19 cellular contexts compared by ENCODE assay signal in genomic region chr22:37401401-37401859, GRCh38. TPM values are rescaled to one million over a fixed set of nuclear protein-coding genes. Genes with fewer than 3 reads are reported as not detected.
A peak's percentile ranks its signal among the peaks of the same experiment; 100 is the strongest.
DNase-seq lines count a peak whose midpoint lies in the region; ATAC-seq and TF ChIP-seq lines count a peak whose summit lies in the region.
"Had no signal": no experiment of that assay in that cellular context is flagged by ENCODE, and none has a peak within 500 bp of the region (broad histone marks: within the 10 kb centered on the region; RNA-seq: fewer than 3 reads in every experiment).

No MANE protein-coding gene starts in this region.

- H3K4me1 ChIP-seq in left lung: peaks cover 0 to 18% of the 10 kb centered on the region in 2 donors

- no peaks in the 10 kb centered on the region for H3K36me3 Mint-ChIP-seq in type B pancreatic cell
- H3K36me3 Mint-ChIP-seq in activated naive CD4-positive, alpha-beta T cell treated with anti-CD3 and anti-CD28 coated beads, Interleukin-2, amount 10 ng/mL, durations not matched to agents 7 days and 5 days: no peaks in the 10 kb centered on the region
- H3K36me3 Mint-ChIP-seq: activated naive CD8-positive, alpha-beta T cell had no signal

- H3K4me3 Mint-ChIP-seq in type B pancreatic cell: no peak overlapping the region
- no peak overlapping the region for H3K4me3 Mint-ChIP-seq in activated naive CD4-positive, alpha-beta T cell treated with anti-CD3 and anti-CD28 coated beads, Interleukin-2, amount 10 ng/mL, durations not matched to agents 7 days and 5 days
- H3K4me3 Mint-ChIP-seq: activated naive CD8-positive, alpha-beta T cell; activated T-cell treated with anti-CD3 and anti-CD28 coated beads, Interleukin-2, amount 50 U/mL, for 4 hours had no signal

- H3K9me3 Mint-ChIP-seq in type B pancreatic cell: no peaks in the 10 kb centered on the region
- H3K9me3 Mint-ChIP-seq in activated naive CD4-positive, alpha-beta T cell treated with anti-CD3 and anti-CD28 coated beads, Interleukin-2, amount 10 ng/mL, durations not matched to agents 7 days and 5 days: no peaks in the 10 kb centered on the region
- H3K9me3 Mint-ChIP-seq: activated T-cell treated with anti-CD3 and anti-CD28 coated beads, Interleukin-2, amount 50 U/mL, for 4 hours; IgD-negative memory B cell had no signal

- no peak overlapping the region for H3K27ac ChIP-seq in left lung
- H3K27ac ChIP-seq: 22Rv1; BLaER1 treated with 17β-estradiol and CSF1 and Interleukin-3, amounts not matched to agents 10 nM and 100 nM had no signal

- DNase-seq in Right ventricle myocardium inferior (ENCODE audit: missing footprints) (no peak), cardiac septum (ENCODE audit: low spot score) (no peak), fibroblast of the aortic adventitia (ENCODE audit: low read depth) (peak; percentile 84), left lung (no peak), type B pancreatic cell (ENCODE audit: extremely low spot score, unreplicated experiment) (no peak), posterior vena cava (ENCODE audit: low spot score) (no peak)
- DNase-seq in activated naive CD4-positive, alpha-beta T cell treated with anti-CD3 and anti-CD28 coated beads, Interleukin-2, amount 10 ng/mL, durations not matched to agents 7 days and 5 days: no peak
- DNase-seq in activated CD4-positive, CD25-positive, alpha-beta regulatory T cell (lab: John Stamatoyannopoulos, UW): no peak
- DNase-seq: activated CD4-positive, alpha-beta T cell treated with anti-CD3 and anti-CD28 coated beads, Interleukin-2, amount 50 U/mL, for 1 hour; activated T-cell treated with anti-CD3 and anti-CD28 coated beads, Interleukin-2, amount 50 U/mL, for 4 hours; central memory CD4-positive, alpha-beta T cell; DMS153; NCI-H1930; NCI-H510A treated with DMSO at 0.1 percent for 48 hours; stimulated activated naive CD4-positive, alpha-beta T cell had no signal

- H3K9me3 ChIP-seq in left lung: no peaks in the 10 kb centered on the region
- H3K9me3 ChIP-seq: BLaER1 treated with 17β-estradiol and CSF1 and Interleukin-3, amounts not matched to agents 10 nM and 100 nM had no signal

- no peaks in the 10 kb centered on the region for H3K36me3 ChIP-seq in left lung
- H3K36me3 ChIP-seq: BLaER1 treated with 17β-estradiol and CSF1 and Interleukin-3, amounts not matched to agents 10 nM and 100 nM had no signal

- peaks cover 23% of the 10 kb centered on the region for H3K4me1 Mint-ChIP-seq in type B pancreatic cell (ENCODE audit: unreplicated experiment)
- H3K4me1 Mint-ChIP-seq in activated naive CD4-positive, alpha-beta T cell treated with anti-CD3 and anti-CD28 coated beads, Interleukin-2, amount 10 ng/mL, durations not matched to agents 7 days and 5 days: no peaks in the 10 kb centered on the region

- intact Hi-C loops in Right ventricle myocardium inferior (cut with DNase I): no loop called here
- intact Hi-C loops in cardiac septum (cut with DNase I): no loop called here
- intact Hi-C loops in left lung (cut with DNase I): no loop called here
- intact Hi-C loops in posterior vena cava (cut with DNase I): no loop called here

- TF ChIP-seq CTCF in fibroblast of the aortic adventitia (IDR thresholded peaks at IDR 0.05; ENCODE audit: insufficient read depth, low read length) (no peak), left lung (IDR thresholded peaks at IDR 0.05) (no peak), type B pancreatic cell (conservative IDR thresholded peaks at IDR 0.05) (no peak)

- peak overlapping the region; percentile 3 for H3K27ac Mint-ChIP-seq in type B pancreatic cell
- no peak overlapping the region for H3K27ac Mint-ChIP-seq in activated naive CD4-positive, alpha-beta T cell treated with anti-CD3 and anti-CD28 coated beads, Interleukin-2, amount 10 ng/mL, durations not matched to agents 7 days and 5 days
- H3K27ac Mint-ChIP-seq: activated naive CD8-positive, alpha-beta T cell; IgD-negative memory B cell had no signal

- no peak overlapping the region for H3K4me3 ChIP-seq in fibroblast of the aortic adventitia (ENCODE audit: low read depth, low read length)
- H3K4me3 ChIP-seq in left lung: no peak overlapping the region
- H3K4me3 ChIP-seq: BLaER1 treated with 17β-estradiol and CSF1 and Interleukin-3, amounts not matched to agents 10 nM and 100 nM had no signal

- peak; percentile 83 for ATAC-seq in Right ventricle myocardium inferior
- ATAC-seq in left lung: peak; percentile 34
- ATAC-seq: activated T-cell treated with anti-CD3 and anti-CD28 coated beads, Interleukin-2, amount 50 U/mL, for 4 hours had no signal

- peaks cover 11% of the 10 kb centered on the region for H3K27me3 Mint-ChIP-seq in type B pancreatic cell
- peaks cover 21% of the 10 kb centered on the region for H3K27me3 Mint-ChIP-seq in activated naive CD4-positive, alpha-beta T cell treated with anti-CD3 and anti-CD28 coated beads, Interleukin-2, amount 10 ng/mL, durations not matched to agents 7 days and 5 days
- H3K27me3 Mint-ChIP-seq: activated naive CD8-positive, alpha-beta T cell had no signal

- H3K27me3 ChIP-seq in left lung: peaks cover 0 to 10% of the 10 kb centered on the region in 2 donors

- CTCF ChIA-PET in activated naive CD4-positive, alpha-beta T cell treated with anti-CD3 and anti-CD28 coated beads, Interleukin-2, amount 10 ng/mL, durations not matched to agents 7 days and 5 days (lab: Charles Lee): no interaction called here

RNA-seq across cellular contexts. Expression of gene ELFN2, which starts 25.8 kb away (rescaled TPM):
- total RNA-seq in Right ventricle myocardium inferior (0.22 TPM), cardiac septum (0.03 TPM), fibroblast of the aortic adventitia (ENCODE audit: low replicate concordance) (0.18 and 0.33 TPM in 2 replicates), left lung (1 to 10 TPM; 4.2 to 4.9 TPM), type B pancreatic cell (ENCODE audit: low replicate concordance) (0.53 and 1.3 TPM in 2 replicates), posterior vena cava (under 1 TPM; 0.05 to 0.10 TPM)
